In the genomic region with DNA sequence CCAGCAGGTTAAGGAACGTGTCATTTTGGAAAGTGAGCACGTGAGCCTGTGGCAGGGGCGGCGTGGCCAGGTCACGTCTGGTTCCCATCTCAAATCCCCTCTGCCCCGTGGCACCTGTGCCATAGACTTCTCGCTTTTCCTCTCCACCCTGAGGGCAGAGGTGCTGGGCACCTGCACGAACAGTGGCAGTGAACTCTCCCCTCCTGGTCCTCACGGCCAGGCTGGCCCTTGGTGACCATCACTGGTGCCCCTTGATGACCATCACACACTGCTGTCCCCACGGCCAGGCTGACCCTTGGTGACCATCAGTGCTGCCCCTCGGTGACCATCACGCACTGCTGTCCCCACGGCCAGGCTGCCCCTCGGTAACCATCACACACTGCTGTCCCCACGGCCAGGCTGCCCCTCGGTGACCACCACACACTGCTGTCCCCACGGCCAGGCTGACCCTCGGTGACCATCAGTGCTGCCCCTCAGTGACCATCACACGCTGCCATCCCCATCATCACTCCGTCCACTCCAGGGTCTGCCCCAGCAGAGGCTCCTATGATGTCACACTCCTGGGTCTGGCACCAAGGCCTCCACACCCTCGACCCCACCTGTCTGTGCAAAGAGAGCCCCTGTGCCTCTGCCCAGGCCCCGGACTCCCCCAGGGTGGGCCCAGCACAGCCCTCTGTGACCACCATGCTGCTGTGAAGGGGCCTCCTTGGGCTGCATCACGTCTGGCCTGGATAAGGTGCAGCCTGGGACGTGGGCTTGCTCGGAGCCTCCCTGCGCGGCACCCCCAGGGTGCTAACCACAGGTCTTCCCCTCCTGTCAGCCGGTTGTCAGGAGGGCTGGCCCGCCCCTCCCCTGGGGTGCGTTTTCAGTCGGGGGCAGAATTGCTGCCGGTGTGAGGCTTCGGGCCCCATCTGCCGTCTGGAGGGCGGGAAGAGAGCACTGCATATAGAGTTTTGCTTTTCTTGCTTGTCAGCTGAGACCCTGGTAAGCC, we compare ENCODE assay signal across 34 cellular contexts.
"Had no signal": no experiment of that assay in that cellular context is flagged by ENCODE, and none has a peak within 500 bp of the region (broad histone marks: within the 10 kb centered on the region; RNA-seq: fewer than 3 reads in every experiment).

No MANE protein-coding gene starts in this region.

- DNase-seq: activated CD4-positive, alpha-beta T cell treated with anti-CD3 and anti-CD28 coated beads for 48 hours; activated CD4-positive, alpha-beta T cell treated with anti-CD3 and anti-CD28 coated beads, Interleukin-2, amount 50 U/mL, for 48 hours; activated CD8-positive, alpha-beta memory T cell treated with anti-CD3 and anti-CD28 coated beads, Interleukin-2, amount 50 U/mL, for 48 hours; activated gamma-delta T cell treated with Interleukin-2 at 50 U/mL for 16 hours; activated T-cell treated with anti-CD3 and anti-CD28 coated beads, Interleukin-2, amount 50 U/mL, for 4 hours; brain microvascular endothelial cell; central memory CD4-positive, alpha-beta T cell; dermis blood vessel endothelial cell; effector CD4-positive, alpha-beta T cell; esophagus squamous epithelium; foreskin melanocyte; glutamatergic neuron; islet precursor cell; left colon; naive B cell; nephron progenitor cell; stimulated activated CD4-positive, alpha-beta T cell treated with anti-CD3 and anti-CD28 coated beads, Interleukin-12 subunit alpha, Interleukin-12 subunit beta, amount 100 ng/mL, for 4 hours; stimulated activated CD4-positive, alpha-beta T cell treated with anti-CD3 and anti-CD28 coated beads, Interleukin-4, amount 100 ng/mL, for 1 hour; stimulated activated naive CD8-positive, alpha-beta T cell treated with anti-CD3 and anti-CD28 coated beads, Interleukin-15, Interleukin-2, amounts not matched to agents 100 U/mL and 50 U/mL, for 24 hours; T-helper 17 cell; T1000; testis; transverse colon; WERI-Rb-1 had no signal

- H3K27me3 ChIP-seq: brain microvascular endothelial cell, pancreas, testis, transverse colon had no signal

- H3K4me1 Mint-ChIP-seq: activated naive CD4-positive, alpha-beta T cell treated with anti-CD3 and anti-CD28 coated beads, Interleukin-2, amount 50 U/mL, for 24 hours; activated T-helper 17 cell treated with anti-CD3 and anti-CD28 coated beads, Interleukin-2, amount 50 U/mL, for 72 hours; mesothelial cell of epicardium; naive B cell had no signal

- ATAC-seq: activated CD4-positive, CD25-positive, alpha-beta regulatory T cell treated with anti-CD3 and anti-CD28 coated beads, Interleukin-2, amount 50 U/mL, for 24 hours; activated T-cell treated with anti-CD3 and anti-CD28 coated beads, Interleukin-2, amount 50 U/mL, for 4 hours; activated T-helper 17 cell treated with anti-CD3 and anti-CD28 coated beads, Interleukin-2, amount 50 U/mL, for 72 hours; left colon; pancreas; psoas muscle; stimulated activated naive CD8-positive, alpha-beta T cell treated with anti-CD3 and anti-CD28 coated beads, Interleukin-15, Interleukin-2, amounts not matched to agents 100 U/mL and 50 U/mL, for 24 hours; T-helper 17 cell had no signal

- H3K27me3 Mint-ChIP-seq: activated T-helper 17 cell treated with anti-CD3 and anti-CD28 coated beads, Interleukin-2, amount 50 U/mL, for 72 hours had no signal

- H3K27ac Mint-ChIP-seq: activated naive CD4-positive, alpha-beta T cell treated with anti-CD3 and anti-CD28 coated beads, Interleukin-2, amount 50 U/mL, for 24 hours; activated T-helper 17 cell treated with anti-CD3 and anti-CD28 coated beads, Interleukin-2, amount 50 U/mL, for 72 hours; mesothelial cell of epicardium; naive B cell; T-helper 17 cell had no signal

- H3K9me3 ChIP-seq: esophagus squamous epithelium, pancreas, psoas muscle, testis, transverse colon had no signal

- H3K4me3 Mint-ChIP-seq: activated naive CD4-positive, alpha-beta T cell treated with anti-CD3 and anti-CD28 coated beads, Interleukin-2, amount 50 U/mL, for 24 hours; activated T-cell treated with anti-CD3 and anti-CD28 coated beads, Interleukin-2, amount 50 U/mL, for 4 hours; activated T-helper 17 cell treated with anti-CD3 and anti-CD28 coated beads, Interleukin-2, amount 50 U/mL, for 72 hours; mesothelial cell of epicardium; naive B cell; nephron progenitor cell; T-helper 17 cell had no signal

- H3K27ac ChIP-seq: brain microvascular endothelial cell, epithelial cell of prostate, esophagus squamous epithelium, pancreas, psoas muscle, testis, transverse colon, WERI-Rb-1 had no signal

- H3K9me3 Mint-ChIP-seq: activated naive CD4-positive, alpha-beta T cell treated with anti-CD3 and anti-CD28 coated beads, Interleukin-2, amount 50 U/mL, for 24 hours; activated T-cell treated with anti-CD3 and anti-CD28 coated beads, Interleukin-2, amount 50 U/mL, for 4 hours; activated T-helper 17 cell treated with anti-CD3 and anti-CD28 coated beads, Interleukin-2, amount 50 U/mL, for 72 hours; mesothelial cell of epicardium; naive B cell; nephron progenitor cell had no signal

- FAIRE-seq: astrocyte, endometrium, pancreas, urothelium cell line had no signal

- H3K4me1 ChIP-seq: pancreas, psoas muscle, testis, transverse colon had no signal

- H3K4me3 ChIP-seq: esophagus squamous epithelium, pancreas, psoas muscle, testis, transverse colon had no signal

- H3K36me3 ChIP-seq: brain microvascular endothelial cell, esophagus squamous epithelium, pancreas, transverse colon, WERI-Rb-1 had no signal

- H3K36me3 Mint-ChIP-seq: activated naive CD4-positive, alpha-beta T cell treated with anti-CD3 and anti-CD28 coated beads, Interleukin-2, amount 50 U/mL, for 24 hours; mesothelial cell of epicardium; naive B cell had no signal
